8 cellular contexts compared by ENCODE assay signal in genomic region chr22:44620129-44620840, GRCh38.
DNase-seq lines count a peak whose midpoint lies in the region; ATAC-seq and TF ChIP-seq lines count a peak whose summit lies in the region.

No MANE protein-coding gene starts in this region.

- peak; percentile 97 for DNase-seq in GM23338 (ENCODE audit: low spot score)
- peak; percentile 22 for DNase-seq in SK-MEL-5 (ENCODE audit: low read depth, low spot score)
- DNase-seq in activated naive CD4-positive, alpha-beta T cell treated with Interleukin-2 at 50 U/mL for 16 hours, result peak; percentile 72
- peak; percentile 89 to 91 (median 91) for DNase-seq in right cardiac atrium
- peak; percentile 31 to 64 for DNase-seq in stimulated activated CD4-positive, alpha-beta T cell treated with anti-CD3 and anti-CD28 coated beads, Interleukin-15, amount 100 ng/mL, for 1 hour (ENCODE audit: low read depth in 1 of 2, low spot score in 1 of 2)
- DNase-seq in esophagus muscularis mucosa (ENCODE audit: extremely low spot score), result no peak
- no peak for DNase-seq in HuH-7.5 (ENCODE audit: low spot score)
- no peak for DNase-seq in putamen (ENCODE audit: low spot score)

- H3K4me1 ChIP-seq in GM23338 (ENCODE audit: insufficient read depth) (no peaks in the 10 kb centered on the region), right cardiac atrium (ENCODE audit: control insufficient read depth, insufficient read depth, low read length) (no peaks in the 10 kb centered on the region), esophagus muscularis mucosa (peaks cover 0 to 18% (median 10%) of the 10 kb centered on the region in 4 donors)

- WGBS in right cardiac atrium, result 14% methylated on average over 48 of the region's 48 CpGs
- WGBS in esophagus muscularis mucosa, result 25% methylated on average over 25 of the region's 48 CpGs

- no peaks in the 10 kb centered on the region for H3K79me2 ChIP-seq in GM23338 (replicated peaks; ENCODE audit: insufficient read depth)

- H4K20me1 ChIP-seq in GM23338 (replicated peaks; ENCODE audit: insufficient read depth), result no peaks in the 10 kb centered on the region

- ATAC-seq in GM23338 (peak; percentile 66), right cardiac atrium (peak; percentile 58 to 87)

- H3K9me2 ChIP-seq in GM23338 (ENCODE audit: insufficient read depth), result no peaks in the 10 kb centered on the region

- peak overlapping the region; percentile 60; the same call in 1 of the 2 replicates for H3K4me2 ChIP-seq in GM23338

- peak overlapping the region; percentile 85 for H2AFZ ChIP-seq in GM23338

- no peaks in the 10 kb centered on the region for H3K36me3 ChIP-seq in GM23338 (ENCODE audit: insufficient read depth)
- no peaks in the 10 kb centered on the region for H3K36me3 ChIP-seq in esophagus muscularis mucosa

- no peak for TF ChIP-seq EP300 in esophagus muscularis mucosa (IDR thresholded peaks at IDR 0.05)

- 0 out of 2 replicates have a peak, but pooled peaks cover 4% of the 10 kb centered on the region for H3F3A ChIP-seq in GM23338 (replicated peaks; ENCODE audit: low read depth)

- peaks cover 2% of the 10 kb centered on the region; the same call in 1 of the 3 replicates for H3K9me3 Mint-ChIP-seq in GM23338

- H3K4me3 Mint-ChIP-seq in GM23338, result no peak overlapping the region

- H3K4me1 Mint-ChIP-seq in GM23338, result no peaks in the 10 kb centered on the region; the same call in 2 of the 3 replicates

- TF ChIP-seq CTCF in GM23338 (conservative IDR thresholded peaks at IDR 0.05; ENCODE audit: low read depth in 2 of 2) (no peak), esophagus muscularis mucosa (IDR thresholded peaks at IDR 0.05) (no peak)

- no peaks in the 10 kb centered on the region; the same call in 2 of the 3 replicates for H3K36me3 Mint-ChIP-seq in GM23338 (ENCODE audit: low read depth)

- H3K9me3 ChIP-seq in right cardiac atrium (ENCODE audit: control insufficient read depth, low read length), result no peaks in the 10 kb centered on the region
- peaks cover 0 to 3% (median under 1%) of the 10 kb centered on the region in 4 donors for H3K9me3 ChIP-seq in esophagus muscularis mucosa

- no peak for TF ChIP-seq POLR2A in esophagus muscularis mucosa (IDR thresholded peaks at IDR 0.05; ENCODE audit: low read depth)

- no peak overlapping the region for H3K27ac ChIP-seq in GM23338 (ENCODE audit: low read depth)
- no peak overlapping the region for H3K27ac ChIP-seq in right cardiac atrium (ENCODE audit: low read length)
- peak overlapping the region in 1 of 4 donors; percentile 55 for H3K27ac ChIP-seq in esophagus muscularis mucosa (replicated peaks in 1 of 4)

- in situ Hi-C loops in SK-MEL-5 (cut with HindIII; ENCODE audit: low pct_unique_long_range_greater_than_20kb, low sequenced_read_pairs), result no loop called here

- peaks cover 4% of the 10 kb centered on the region; the same call in 1 of the 2 replicates for H3K27me3 ChIP-seq in GM23338 (ENCODE audit: insufficient read depth)
- no peaks in the 10 kb centered on the region for H3K27me3 ChIP-seq in right cardiac atrium (ENCODE audit: control insufficient read depth, insufficient read depth)
- H3K27me3 ChIP-seq in esophagus muscularis mucosa, result peaks cover 0 to 72% (median 2%) of the 10 kb centered on the region in 4 donors

- H3K27ac Mint-ChIP-seq in GM23338, result no peak overlapping the region

- H3K4me3 ChIP-seq in GM23338 (peak overlapping the region; percentile 36; the same call in 1 of the 2 replicates), right cardiac atrium (ENCODE audit: low read length) (no peak overlapping the region), esophagus muscularis mucosa (no peak overlapping the region)

- intact Hi-C loops in right cardiac atrium (cut with DNase I) (loop anchor here in 3 of 4 donors (10.0 kb wide), 3 partner anchors 285 to 1235 kb away; no protein-coding TSS in a partner anchor), esophagus muscularis mucosa (cut with DNase I) (no loop called here)

- peaks cover 19% of the 10 kb centered on the region for H3K27me3 Mint-ChIP-seq in GM23338 (ENCODE audit: insufficient read depth, low read depth, poor library complexity)

TF ChIP-seq in GM23338, 12 proteins besides CTCF, POLR2A, EP300 and RAD21:
- TF ChIP-seq CREB1 (CRISPR knock-in tag; IDR thresholded peaks at IDR 0.05; ENCODE audit: low read depth) (peak; percentile 13; the same call in 1 of the 2 replicates), EZH2 (IDR thresholded peaks at IDR 0.05; ENCODE audit: low read depth, unreplicated experiment) (no peak), ZNF462 (CRISPR knock-in tag; IDR thresholded peaks at IDR 0.05) (no peak), EZH2phosphoT487 (IDR thresholded peaks at IDR 0.05; ENCODE audit: unreplicated experiment) (no peak)

Comparison
In these comparisons a context has a peak if more than half of its experiments do, and no peak if none do; other contexts are left out.
1. DNase-seq: peak in GM23338 (single experiment), SK-MEL-5 (single experiment), activated naive CD4-positive, alpha-beta T cell treated with Interleukin-2 at 50 U/mL for 16 hours (single experiment), right cardiac atrium (3 of 3) and stimulated activated CD4-positive, alpha-beta T cell treated with anti-CD3 and anti-CD28 coated beads, Interleukin-15, amount 100 ng/mL, for 1 hour (2 of 2); none in esophagus muscularis mucosa (single experiment), HuH-7.5 (single experiment) and putamen (single experiment).